Comparison of ENCODE assay signal across 8 cellular contexts in genomic region chr7:158812684-158813083, GRCh38. TPM values are rescaled to one million over a fixed set of nuclear protein-coding genes. Genes with fewer than 3 reads are reported as not detected.
DNase-seq lines count a peak whose midpoint lies in the region; ATAC-seq and TF ChIP-seq lines count a peak whose summit lies in the region.

No MANE protein-coding gene starts in this region.

- peak overlapping the region; percentile 89 to 99 (median 96) for H3K27ac Mint-ChIP-seq in naive thymus-derived CD4-positive, alpha-beta T cell
- H3K27ac Mint-ChIP-seq in type B pancreatic cell, result peak overlapping the region; percentile 32

- peak overlapping the region; percentile 71 for H3K27ac ChIP-seq in naive thymus-derived CD4-positive, alpha-beta T cell (ENCODE audit: low read depth, low read length)

- peak overlapping the region; percentile 68 to 89 (median 80) for H3K4me3 Mint-ChIP-seq in naive thymus-derived CD4-positive, alpha-beta T cell
- no peak overlapping the region for H3K4me3 Mint-ChIP-seq in type B pancreatic cell

- H3K4me1 Mint-ChIP-seq in naive thymus-derived CD4-positive, alpha-beta T cell, result peaks cover 76 to 100% (median 91%) of the 10 kb centered on the region in 7 donors
- H3K4me1 Mint-ChIP-seq in type B pancreatic cell (ENCODE audit: unreplicated experiment), result peaks cover 22% of the 10 kb centered on the region

- H3K9me3 ChIP-seq in naive thymus-derived CD4-positive, alpha-beta T cell (ENCODE audit: control insufficient read depth in 2 of 3, low read length in 3 of 3), result no peaks in the 10 kb centered on the region

- peaks cover 0 to 9% (median 0%) of the 10 kb centered on the region in 11 donors for H3K9me3 Mint-ChIP-seq in naive thymus-derived CD4-positive, alpha-beta T cell
- no peaks in the 10 kb centered on the region for H3K9me3 Mint-ChIP-seq in type B pancreatic cell

- TF ChIP-seq CTCF in type B pancreatic cell (conservative IDR thresholded peaks at IDR 0.05), result no peak

- ATAC-seq in naive thymus-derived CD4-positive, alpha-beta T cell, result peak; percentile 83

- H3K4me1 ChIP-seq in naive thymus-derived CD4-positive, alpha-beta T cell (ENCODE audit: control insufficient read depth in 2 of 2, insufficient read depth in 2 of 2, low read length in 2 of 2), result peaks cover 53 to 79% of the 10 kb centered on the region in 2 donors

- H3K27me3 ChIP-seq in naive thymus-derived CD4-positive, alpha-beta T cell (ENCODE audit: control insufficient read depth in 2 of 2, insufficient read depth in 2 of 2, low read length in 2 of 2), result no peaks in the 10 kb centered on the region

- CTCF ChIA-PET in naive thymus-derived CD4-positive, alpha-beta T cell (lab: Charles Lee), result interaction anchor here (0.5 to 3.1 kb wide), 5 partner anchors 11 to 164 kb away, joined by 3 to 26 read pairs (median 5); partner anchors contain the start of gene ESYT2

- peaks cover 0 to 12% (median 3%) of the 10 kb centered on the region in 3 experiments for H3K36me3 ChIP-seq in naive thymus-derived CD4-positive, alpha-beta T cell (ENCODE audit: control insufficient read depth in 2 of 3, insufficient read depth in 3 of 3, low read length in 3 of 3)

- H3K4me3 ChIP-seq in naive thymus-derived CD4-positive, alpha-beta T cell (ENCODE audit: low read length), result peak overlapping the region; percentile 36

- peak; percentile 49 for DNase-seq in activated CD8-positive, alpha-beta memory T cell treated with anti-CD3 and anti-CD28 coated beads, Interleukin-2, amount 50 U/mL, for 1 hour (ENCODE audit: extremely low read depth)
- no peak for DNase-seq in activated CD8-positive, alpha-beta memory T cell treated with anti-CD3 and anti-CD28 coated beads, Interleukin-2, amount 50 U/mL, for 48 hours
- peak; percentile 69 for DNase-seq in activated effector memory CD4-positive, alpha-beta T cell treated with Interleukin-2 at 50 U/mL for 16 hours
- DNase-seq in naive thymus-derived CD4-positive, alpha-beta T cell, result peak in 7 of 9 donors; percentile 87 to 98 (median 95)
- DNase-seq in type B pancreatic cell (ENCODE audit: extremely low spot score, unreplicated experiment) (no peak), NCI-H1436 (lab: John Stamatoyannopoulos, UW) (no peak), NCI-H345 treated with DMSO at 0.1 percent for 48 hours (lab: John Stamatoyannopoulos, UW; ENCODE audit: unreplicated experiment) (no peak), NCI-H2029 treated with DMSO at 0.1 percent for 48 hours (lab: John Stamatoyannopoulos, UW) (no peak)

- POLR2A ChIA-PET in naive thymus-derived CD4-positive, alpha-beta T cell (lab: Charles Lee), result interaction anchor here (0.6 to 4.7 kb wide), 16 partner anchors 8 to 85 kb away, joined by 3 to 67 read pairs (median 5); partner anchors contain the start of genes DYNC2I1 and ESYT2

- intact Hi-C loops in naive thymus-derived CD4-positive, alpha-beta T cell (cut with micrococcal nuclease), result loop anchor here (1.0 to 5.0 kb wide), 8 partner anchors 9 to 385 kb away; partner anchors contain the start of genes ESYT2 (in 2 of the 2) and DYNC2I1 (in 1 of the 2)

- H3K27me3 Mint-ChIP-seq in naive thymus-derived CD4-positive, alpha-beta T cell, result no peaks in the 10 kb centered on the region
- H3K27me3 Mint-ChIP-seq in type B pancreatic cell, result no peaks in the 10 kb centered on the region

- H3K36me3 Mint-ChIP-seq in naive thymus-derived CD4-positive, alpha-beta T cell, result peaks cover 3 to 42% (median 29%) of the 10 kb centered on the region in 5 donors
- H3K36me3 Mint-ChIP-seq in type B pancreatic cell, result peaks cover 12% of the 10 kb centered on the region

RNA-seq across cellular contexts. Expression of gene ESYT2, which starts 16.6 kb away (rescaled TPM):
- 100 to 1,000 TPM; 103 to 129 (median 113) TPM for total RNA-seq in naive thymus-derived CD4-positive, alpha-beta T cell
- 10 to 100 TPM; 46.3 to 87.2 TPM for polyA plus RNA-seq in naive thymus-derived CD4-positive, alpha-beta T cell
- total RNA-seq in type B pancreatic cell (ENCODE audit: low replicate concordance), result 42.1 and 89.4 TPM in 2 replicates

RNA-seq across cellular contexts. Expression of gene DYNC2I1, which starts 43.7 kb away (rescaled TPM):
- 10 to 100 TPM; 10.5 to 27.9 (median 15.4) TPM for total RNA-seq in naive thymus-derived CD4-positive, alpha-beta T cell
- 10 to 100 TPM; 16.8 to 22.1 TPM for polyA plus RNA-seq in naive thymus-derived CD4-positive, alpha-beta T cell
- total RNA-seq in type B pancreatic cell (ENCODE audit: low replicate concordance), result 26.7 and 33.6 TPM in 2 replicates

Comparison
In these comparisons a context has a peak if more than half of its experiments do, and no peak if none do; other contexts are left out.
1. DNase-seq: peak in activated CD8-positive, alpha-beta memory T cell treated with anti-CD3 and anti-CD28 coated beads, Interleukin-2, amount 50 U/mL, for 1 hour (single experiment), activated effector memory CD4-positive, alpha-beta T cell treated with Interleukin-2 at 50 U/mL for 16 hours (single experiment) and naive thymus-derived CD4-positive, alpha-beta T cell (7 of 9); none in activated CD8-positive, alpha-beta memory T cell treated with anti-CD3 and anti-CD28 coated beads, Interleukin-2, amount 50 U/mL, for 48 hours (single experiment), type B pancreatic cell (single experiment), NCI-H1436 (single experiment), NCI-H345 treated with DMSO at 0.1 percent for 48 hours (single experiment) and NCI-H2029 treated with DMSO at 0.1 percent for 48 hours (single experiment).